24 cellular contexts compared by ENCODE assay signal in genomic region chr5:1059884-1060263, GRCh38. TPM values are rescaled to one million over a fixed set of nuclear protein-coding genes. Genes with fewer than 3 reads are reported as not detected.
"Had no signal": no experiment of that assay in that cellular context is flagged by ENCODE, and none has a peak within 500 bp of the region (broad histone marks: within the 10 kb centered on the region; RNA-seq: fewer than 3 reads in every experiment).

No MANE protein-coding gene starts in this region.

- H3K27ac Mint-ChIP-seq: activated naive CD8-positive, alpha-beta T cell; neural progenitor cell; stimulated activated memory B cell treated with anti-CD40 and anti-IgM and Interleukin-4, amounts not matched to agents 10 μg/mL and 1 μg/mL and 100 μg/mL, for 72 hours; type B pancreatic cell had no signal

- H3K4me1 ChIP-seq: colonic mucosa, neural progenitor cell, uterus had no signal

- H3K4me3 Mint-ChIP-seq: activated naive CD8-positive, alpha-beta T cell; neural progenitor cell; stimulated activated memory B cell treated with anti-CD40 and anti-IgM and Interleukin-4, amounts not matched to agents 10 μg/mL and 1 μg/mL and 100 μg/mL, for 72 hours; stimulated activated naive CD8-positive, alpha-beta T cell treated with anti-CD3 and anti-CD28 coated beads, Interleukin-15, amount 100 ng/mL, for 72 hours; type B pancreatic cell had no signal

- ATAC-seq: left colon; sciatic nerve; stimulated activated memory B cell treated with anti-CD40 and anti-IgM and Interleukin-4, amounts not matched to agents 10 μg/mL and 1 μg/mL and 100 μg/mL, for 72 hours; stimulated activated naive CD8-positive, alpha-beta T cell treated with anti-CD3 and anti-CD28 coated beads, Interleukin-15, amount 100 ng/mL, for 72 hours had no signal

- H3K79me2 ChIP-seq: hepatocyte had no signal

- H3K9me3 ChIP-seq: colonic mucosa, uterus had no signal

- H3K27ac ChIP-seq: colonic mucosa, hepatocyte, neural progenitor cell, skin epidermis, uterus, VCaP had no signal

- H3K36me3 ChIP-seq: neural progenitor cell, uterus had no signal

- H3K9me3 Mint-ChIP-seq: neural progenitor cell; stimulated activated memory B cell treated with anti-CD40 and anti-IgM and Interleukin-4, amounts not matched to agents 10 μg/mL and 1 μg/mL and 100 μg/mL, for 72 hours; stimulated activated naive CD8-positive, alpha-beta T cell treated with anti-CD3 and anti-CD28 coated beads, Interleukin-15, amount 100 ng/mL, for 72 hours; type B pancreatic cell had no signal

- H3K4me1 Mint-ChIP-seq: stimulated activated memory B cell treated with anti-CD40 and anti-IgM and Interleukin-4, amounts not matched to agents 10 μg/mL and 1 μg/mL and 100 μg/mL, for 72 hours; stimulated activated naive CD8-positive, alpha-beta T cell treated with anti-CD3 and anti-CD28 coated beads, Interleukin-15, amount 100 ng/mL, for 72 hours had no signal

- DNase-seq: activated CD4-positive, alpha-beta T cell treated with anti-CD3 and anti-CD28 coated beads for 48 hours; activated CD4-positive, alpha-beta T cell treated with anti-CD3 and anti-CD28 coated beads, Interleukin-2, amount 50 U/mL, for 48 hours; activated CD8-positive, alpha-beta memory T cell treated with anti-CD3 and anti-CD28 coated beads for 24 hours; activated effector memory CD4-positive, alpha-beta T cell treated with Interleukin-2 at 50 U/mL for 16 hours; activated naive CD4-positive, alpha-beta T cell treated with Interleukin-2 at 50 U/mL for 16 hours; anterior cingulate cortex; colonic mucosa; effector CD8-positive, alpha-beta T cell; islet precursor cell; left colon; stimulated activated CD4-positive, alpha-beta T cell treated with anti-CD3 and anti-CD28 coated beads, Interleukin-4, amount 100 ng/mL, for 24 hours; stimulated activated naive CD8-positive, alpha-beta T cell treated with anti-CD3 and anti-CD28 coated beads, Interleukin-15, amount 100 ng/mL, for 72 hours; substantia nigra; T-helper 9 cell; uterus had no signal

- H3K4me3 ChIP-seq: colonic mucosa, hepatocyte, neural progenitor cell, skin epidermis, uterus had no signal

- H3K4me2 ChIP-seq: hepatocyte, neural progenitor cell had no signal

- H3K27me3 ChIP-seq: colonic mucosa, hepatocyte, neural progenitor cell, uterus had no signal

- H2AFZ ChIP-seq: hepatocyte, neural progenitor cell had no signal

RNA-seq across cellular contexts. Expression of gene NKD2, which starts 51.3 kb away (rescaled TPM):
- total RNA-seq: epithelial cell of proximal tubule had no signal
